ENCODE assay signal across 8 cellular contexts in the genomic region with DNA sequence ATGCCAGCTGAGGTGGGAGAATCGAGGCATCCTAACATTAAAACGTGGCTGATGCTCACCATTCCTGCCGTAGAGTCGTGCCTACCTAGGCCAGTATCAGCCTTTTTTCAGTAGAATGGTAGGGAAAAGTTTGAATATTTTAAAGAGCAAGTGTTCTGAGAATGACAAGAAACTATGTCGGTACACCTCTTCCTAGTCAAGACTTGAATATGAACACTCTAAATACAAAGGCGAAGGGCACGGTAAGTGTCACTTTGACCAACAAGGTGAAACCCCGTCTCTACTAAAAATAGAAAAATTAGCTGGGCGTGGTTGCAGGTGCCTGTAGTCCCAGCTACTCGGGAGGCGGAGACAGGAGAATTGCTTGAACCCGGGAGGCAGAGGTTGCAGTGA. TPM values are rescaled to one million over a fixed set of nuclear protein-coding genes. Genes with fewer than 3 reads are reported as not detected.
DNase-seq lines count a peak whose midpoint lies in the region; ATAC-seq and TF ChIP-seq lines count a peak whose summit lies in the region.

No MANE protein-coding gene starts in this region.

- no peaks in the 10 kb centered on the region for H3K9me3 ChIP-seq in CD8-positive, alpha-beta memory T cell (ENCODE audit: low read length)
- H3K9me3 ChIP-seq in MM.1S (replicated peaks; ENCODE audit: insufficient read depth, low read length) (no peaks in the 10 kb centered on the region), endocrine pancreas (ENCODE audit: control insufficient read depth, low read length) (no peaks in the 10 kb centered on the region), osteoblast (ENCODE audit: low read depth, low read length) (no peaks in the 10 kb centered on the region)

- H3K79me2 ChIP-seq in MM.1S (ENCODE audit: low read length) (peaks cover 24% of the 10 kb centered on the region), osteoblast (ENCODE audit: insufficient read depth, low read length) (peaks cover 45% of the 10 kb centered on the region)

- H4K20me1 ChIP-seq in MM.1S (ENCODE audit: insufficient read depth, low read length), result no peaks in the 10 kb centered on the region
- peaks cover 17% of the 10 kb centered on the region for H4K20me1 ChIP-seq in osteoblast (ENCODE audit: insufficient read depth, low read length)

- H3K36me3 ChIP-seq in CD8-positive, alpha-beta memory T cell (ENCODE audit: insufficient read depth, low read length), result no peaks in the 10 kb centered on the region
- H3K36me3 ChIP-seq in MM.1S (replicated peaks; ENCODE audit: insufficient read depth, low read length) (no peaks in the 10 kb centered on the region), endocrine pancreas (ENCODE audit: control insufficient read depth, insufficient read depth, low read length) (no peaks in the 10 kb centered on the region), osteoblast (ENCODE audit: insufficient read depth, low read length) (no peaks in the 10 kb centered on the region)

- H3K4me3 ChIP-seq in CD8-positive, alpha-beta memory T cell (ENCODE audit: low read length), result peak overlapping the region; percentile 81
- H3K4me3 ChIP-seq in MM.1S (ENCODE audit: low read length) (peak overlapping the region; percentile 75), endocrine pancreas (ENCODE audit: control insufficient read depth, insufficient read depth, low read length) (peak overlapping the region; percentile 81), osteoblast (ENCODE audit: insufficient read depth, low read length) (peak overlapping the region; percentile 95)

- POLR2A ChIA-PET in CD8-positive, alpha-beta memory T cell (lab: Charles Lee), result interaction anchor here (0.6 kb wide), 1 partner anchor 28 kb away, joined by 3 read pairs; no protein-coding TSS in a partner anchor

- no peaks in the 10 kb centered on the region for H3K9me3 Mint-ChIP-seq in CD8-positive, alpha-beta memory T cell

- peak overlapping the region; percentile 69 for H3K9ac ChIP-seq in MM.1S (ENCODE audit: low read length)
- peak overlapping the region; percentile 92 for H3K9ac ChIP-seq in endocrine pancreas (ENCODE audit: control insufficient read depth, insufficient read depth, low read length)

- CTCF ChIA-PET in CD8-positive, alpha-beta memory T cell (lab: Charles Lee), result no interaction called here

- H3K4me2 ChIP-seq in MM.1S (ENCODE audit: low read depth, low read length) (peak overlapping the region; percentile 74), osteoblast (ENCODE audit: insufficient read depth, low read length) (peak overlapping the region; percentile 92)

- H3K27ac ChIP-seq in CD8-positive, alpha-beta memory T cell (ENCODE audit: low read depth, low read length), result peak overlapping the region; percentile 83
- H3K27ac ChIP-seq in MM.1S (ENCODE audit: low read length) (peak overlapping the region; percentile 55; the same call in 1 of the 2 replicates), osteoblast (ENCODE audit: low read depth, low read length) (peak overlapping the region; percentile 73)

- H3K4me1 ChIP-seq in CD8-positive, alpha-beta memory T cell (ENCODE audit: insufficient read depth, low read length), result peaks cover 16% of the 10 kb centered on the region
- peaks cover 6% of the 10 kb centered on the region; the same call in 1 of the 2 replicates for H3K4me1 ChIP-seq in MM.1S (ENCODE audit: low read length)
- peaks cover 9% of the 10 kb centered on the region for H3K4me1 ChIP-seq in endocrine pancreas (ENCODE audit: control insufficient read depth, insufficient read depth, low read length)
- peaks cover 25% of the 10 kb centered on the region for H3K4me1 ChIP-seq in osteoblast (ENCODE audit: insufficient read depth, low read length)

- H3K27me3 Mint-ChIP-seq in CD8-positive, alpha-beta memory T cell, result peaks cover 0 to 3% of the 10 kb centered on the region in 2 donors

- peak overlapping the region; percentile 5 to 97 (median 90) for H3K27ac Mint-ChIP-seq in CD8-positive, alpha-beta memory T cell

- TF ChIP-seq CTCF in MM.1S (IDR thresholded peaks at IDR 0.05; ENCODE audit: low read length) (no peak), osteoblast (IDR thresholded peaks at IDR 0.05; ENCODE audit: extremely low read depth, low read depth, low read length) (no peak)

- H3K4me3 Mint-ChIP-seq in CD8-positive, alpha-beta memory T cell, result peak overlapping the region; percentile 89 to 99 (median 94)

- no peak for DNase-seq in CD8-positive, alpha-beta memory T cell
- peak; percentile 24 for DNase-seq in MM.1S
- DNase-seq in osteoblast (ENCODE audit: insufficient read length, low spot score, missing footprints), result no peak
- DNase-seq in HCEC 1CT, result no peak
- DNase-seq in NOMO-1 treated with dmso at 0.1 percent for 144 hours (lab: John Stamatoyannopoulos, UW; ENCODE audit: unreplicated experiment), result no peak

- H3K9me2 ChIP-seq in MM.1S (replicated peaks; ENCODE audit: insufficient read depth, low read length), result no peaks in the 10 kb centered on the region

- peaks cover 20 to 49% (median 29%) of the 10 kb centered on the region in 3 donors for H3K4me1 Mint-ChIP-seq in CD8-positive, alpha-beta memory T cell

- peaks cover 0 to 15% (median 0%) of the 10 kb centered on the region in 3 donors for H3K36me3 Mint-ChIP-seq in CD8-positive, alpha-beta memory T cell

- peak overlapping the region; percentile 63 for H2AFZ ChIP-seq in MM.1S (ENCODE audit: low read length)
- peak overlapping the region; percentile 96 for H2AFZ ChIP-seq in osteoblast (ENCODE audit: low read length)

- ATAC-seq in HG03457 (IDR thresholded peaks at IDR 0.05; ENCODE audit: unreplicated experiment) (no peak), esophagus mucosa (no peak)

- no peaks in the 10 kb centered on the region for H3K27me3 ChIP-seq in CD8-positive, alpha-beta memory T cell (ENCODE audit: insufficient read depth, low read length, poor library complexity, severe bottlenecking)
- peaks cover 16% of the 10 kb centered on the region for H3K27me3 ChIP-seq in MM.1S (replicated peaks; ENCODE audit: insufficient read depth, low read length)
- no peaks in the 10 kb centered on the region for H3K27me3 ChIP-seq in endocrine pancreas (ENCODE audit: control insufficient read depth, insufficient read depth, low read length)
- no peaks in the 10 kb centered on the region for H3K27me3 ChIP-seq in osteoblast (ENCODE audit: insufficient read depth, low read length)

- H3F3A ChIP-seq in MM.1S (ENCODE audit: insufficient read depth, low read length), result no peaks in the 10 kb centered on the region; the same call in 1 of the 2 replicates

RNA-seq across cellular contexts. Expression of a gene that starts 1.0 kb away (rescaled TPM):
- 10 to 100 TPM; 20.4 to 20.5 TPM for total RNA-seq in CD8-positive, alpha-beta memory T cell
- 24.7 TPM for polyA plus RNA-seq in CD8-positive, alpha-beta memory T cell
- total RNA-seq in osteoblast (75.3 and 82.8 TPM in 2 replicates), esophagus mucosa (19.4 TPM)

RNA-seq across cellular contexts. Expression of a gene that starts 21.3 kb away (rescaled TPM):
- 10 to 100 TPM; 29.7 to 31.9 TPM for total RNA-seq in CD8-positive, alpha-beta memory T cell
- polyA plus RNA-seq in CD8-positive, alpha-beta memory T cell, result 10.7 TPM
- 33.3 and 34.5 TPM in 2 replicates for total RNA-seq in osteoblast
- 12.1 TPM for total RNA-seq in esophagus mucosa
